ENCODE assay signal across 9 cellular contexts in the genomic region with DNA sequence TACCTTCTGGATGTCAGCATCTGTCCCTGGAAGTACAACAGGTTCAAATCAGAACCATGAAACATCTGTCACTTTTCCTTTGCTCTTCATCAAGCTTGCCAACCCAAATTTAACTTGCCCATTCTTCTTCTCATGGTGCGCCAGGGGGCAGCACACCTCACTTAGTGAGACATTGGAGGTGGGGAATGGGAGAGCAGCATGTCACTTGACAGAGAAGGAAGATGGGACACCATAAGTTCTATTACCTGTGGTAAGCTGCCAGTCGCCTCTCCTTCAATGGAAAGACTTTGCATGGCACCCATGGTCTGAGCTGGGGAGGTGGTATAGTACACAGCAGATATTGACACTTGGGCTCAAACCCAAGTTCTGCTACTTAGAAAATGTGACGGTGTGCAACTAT. TPM values are rescaled to one million over a fixed set of nuclear protein-coding genes. Genes with fewer than 3 reads are reported as not detected.
A peak's percentile ranks its signal among the peaks of the same experiment; 100 is the strongest.
DNase-seq lines count a peak whose midpoint lies in the region; ATAC-seq and TF ChIP-seq lines count a peak whose summit lies in the region.
"Had no signal": no experiment of that assay in that cellular context is flagged by ENCODE, and none has a peak within 500 bp of the region (broad histone marks: within the 10 kb centered on the region; RNA-seq: fewer than 3 reads in every experiment).

No MANE protein-coding gene starts in this region.

- DNase-seq in AG10803 (ENCODE audit: low read depth) (peak; percentile 25), Panc1 (ENCODE audit: low read depth, low spot score) (no peak), fibroblast of the conjunctiva (ENCODE audit: low read depth) (peak; percentile 26), NCI-H2196 (lab: John Stamatoyannopoulos, UW; ENCODE audit: unreplicated experiment) (no peak), NCI-H226 (no peak), nucleus accumbens (lab: John Stamatoyannopoulos, UW) (no peak)
- DNase-seq in stimulated activated CD4-positive, alpha-beta T cell treated with anti-CD3 and anti-CD28 coated beads, Interleukin-2, amount 100 ng/mL, for 48 hours: no peak
- DNase-seq: effector CD4-positive, alpha-beta T cell had no signal

- no peak overlapping the region for H3K4me3 ChIP-seq in AG10803 (ENCODE audit: low read length)
- no peak overlapping the region for H3K4me3 ChIP-seq in Panc1 (ENCODE audit: low read depth in 2 of 2, low read length in 2 of 2)

- CTCF ChIA-PET in Panc1 (lab: Charles Lee): no interaction called here

- H3K9me3 ChIP-seq in Panc1 (ENCODE audit: control insufficient read depth, insufficient read depth, low read depth, low read length): no peaks in the 10 kb centered on the region

- H3K27ac ChIP-seq in Panc1 (ENCODE audit: low read length): no peak overlapping the region

- POLR2A ChIA-PET in Panc1 (lab: Charles Lee): no interaction called here

- no peak for ATAC-seq in Panc1

- H3K36me3 ChIP-seq in Panc1 (ENCODE audit: control insufficient read depth, insufficient read depth, low read length): no peaks in the 10 kb centered on the region; the same call in 1 of the 2 replicates

- no peaks in the 10 kb centered on the region for H3K27me3 ChIP-seq in Panc1 (ENCODE audit: control insufficient read depth, insufficient read depth, low read length)

- H3K4me1 ChIP-seq in Panc1 (ENCODE audit: control insufficient read depth, insufficient read depth, low read length): no peaks in the 10 kb centered on the region

- peak; percentile 34 for TF ChIP-seq CTCF in AG10803 (conservative IDR thresholded peaks at IDR 0.05; ENCODE audit: low read length)
- TF ChIP-seq CTCF in GM12872 (IDR thresholded peaks at IDR 0.05; ENCODE audit: insufficient read depth, low read depth, low read length): peak; percentile 58
- peak; percentile 61 for TF ChIP-seq CTCF in Panc1 (IDR thresholded peaks at IDR 0.05)

- in situ Hi-C loops in Panc1 (cut with HindIII; ENCODE audit: low pct_unique_long_range_greater_than_20kb, low sequenced_read_pairs): no loop called here

- intact Hi-C loops in Panc1 (cut with micrococcal nuclease; ENCODE audit: unreplicated experiment): no loop called here

- no TSS peak for BruUV-seq in Panc1 (replicated peaks; lab: Mats Ljungman, UMichigan)

RNA-seq across cellular contexts. Expression of gene SCN5A, which starts 2.9 kb away (rescaled TPM):
- total RNA-seq in Panc1 (2021; ENCODE audit: unreplicated experiment): 0.69 TPM
- 0.56 TPM for polyA plus RNA-seq in Panc1 (2012; ENCODE audit: insufficient read length)

Comparison
In these comparisons a context has a peak if more than half of its experiments do, and no peak if none do; other contexts are left out.
1. DNase-seq: peak in AG10803 (single experiment) and fibroblast of the conjunctiva (single experiment); none in Panc1 (single experiment), NCI-H2196 (single experiment), stimulated activated CD4-positive, alpha-beta T cell treated with anti-CD3 and anti-CD28 coated beads, Interleukin-2, amount 100 ng/mL, for 48 hours (0 of 2), NCI-H226 (single experiment) and nucleus accumbens (0 of 56).
2. Peak in every context shown above with its lines, with median percentiles within 50 percentile points of each other: CTCF ChIP-seq.